ENCODE assay signal across 32 cellular contexts in genomic region chr21:36093512-36093911, GRCh38. TPM values are rescaled to one million over a fixed set of nuclear protein-coding genes. Genes with fewer than 3 reads are reported as not detected.
"Had no signal": no experiment of that assay in that cellular context is flagged by ENCODE, and none has a peak within 500 bp of the region (broad histone marks: within the 10 kb centered on the region; RNA-seq: fewer than 3 reads in every experiment).

No MANE protein-coding gene starts in this region.

- H3K27ac ChIP-seq: ascending aorta, breast epithelium, cardiac muscle cell, colonic mucosa, esophagus muscularis mucosa, foreskin keratinocyte, gastrocnemius medialis, heart left ventricle, VCaP had no signal

- H3K36me3 ChIP-seq: ascending aorta, breast epithelium, cardiac muscle cell, colonic mucosa, esophagus muscularis mucosa, gastrocnemius medialis, heart left ventricle had no signal

- H3K4me1 Mint-ChIP-seq: activated CD4-positive, alpha-beta memory T cell treated with anti-CD3 and anti-CD28 coated beads, Interleukin-2, amount 10 ng/mL, durations not matched to agents 7 days and 5 days; activated CD4-positive, alpha-beta T cell treated with anti-CD3 and anti-CD28 coated beads, Interleukin-2, amount 10 ng/mL, durations not matched to agents 7 days and 5 days; activated naive CD4-positive, alpha-beta T cell treated with anti-CD3 and anti-CD28 coated beads, Interleukin-2, amount 10 ng/mL, durations not matched to agents 7 days and 5 days; activated naive CD8-positive, alpha-beta T cell treated with anti-CD3 and anti-CD28 coated beads, Interleukin-2, amount 10 ng/mL, durations not matched to agents 7 days and 5 days; brain had no signal

- H3K4me1 ChIP-seq: ascending aorta, breast epithelium, colonic mucosa, esophagus muscularis mucosa, heart left ventricle had no signal

- FAIRE-seq: TTC549 had no signal

- H3K36me3 Mint-ChIP-seq: activated naive CD4-positive, alpha-beta T cell treated with anti-CD3 and anti-CD28 coated beads, Interleukin-2, amount 10 ng/mL, durations not matched to agents 7 days and 5 days; brain had no signal

- ATAC-seq: activated naive CD4-positive, alpha-beta T cell treated with anti-CD3 and anti-CD28 coated beads, Interleukin-2, amount 50 U/mL, for 72 hours; activated T-cell treated with anti-CD3 and anti-CD28 coated beads, Interleukin-2, amount 50 U/mL, for 72 hours; foreskin keratinocyte; gastrocnemius medialis; heart left ventricle; WTC11 had no signal

- H3K27ac Mint-ChIP-seq: activated CD4-positive, alpha-beta memory T cell treated with anti-CD3 and anti-CD28 coated beads, Interleukin-2, amount 10 ng/mL, durations not matched to agents 7 days and 5 days; activated CD4-positive, alpha-beta T cell treated with anti-CD3 and anti-CD28 coated beads, Interleukin-2, amount 10 ng/mL, durations not matched to agents 7 days and 5 days; activated naive CD4-positive, alpha-beta T cell treated with anti-CD3 and anti-CD28 coated beads, Interleukin-2, amount 10 ng/mL, durations not matched to agents 7 days and 5 days; activated naive CD4-positive, alpha-beta T cell treated with anti-CD3 and anti-CD28 coated beads, Interleukin-2, amount 50 U/mL, for 72 hours; activated naive CD8-positive, alpha-beta T cell treated with anti-CD3 and anti-CD28 coated beads, Interleukin-2, amount 10 ng/mL, durations not matched to agents 7 days and 5 days; activated T-cell treated with anti-CD3 and anti-CD28 coated beads, Interleukin-2, amount 50 U/mL, for 24 hours; activated T-cell treated with anti-CD3 and anti-CD28 coated beads, Interleukin-2, amount 50 U/mL, for 72 hours; brain; WTC11 had no signal

- H3K4me3 Mint-ChIP-seq: activated CD4-positive, alpha-beta memory T cell treated with anti-CD3 and anti-CD28 coated beads, Interleukin-2, amount 10 ng/mL, durations not matched to agents 7 days and 5 days; activated CD4-positive, alpha-beta T cell treated with anti-CD3 and anti-CD28 coated beads, Interleukin-2, amount 10 ng/mL, durations not matched to agents 7 days and 5 days; activated naive CD4-positive, alpha-beta T cell treated with anti-CD3 and anti-CD28 coated beads, Interleukin-2, amount 10 ng/mL, durations not matched to agents 7 days and 5 days; activated naive CD8-positive, alpha-beta T cell treated with anti-CD3 and anti-CD28 coated beads, Interleukin-2, amount 10 ng/mL, durations not matched to agents 7 days and 5 days; activated T-cell treated with anti-CD3 and anti-CD28 coated beads, Interleukin-2, amount 50 U/mL, for 24 hours; activated T-cell treated with anti-CD3 and anti-CD28 coated beads, Interleukin-2, amount 50 U/mL, for 72 hours; brain; WTC11 had no signal

- DNase-seq: activated CD4-positive, alpha-beta memory T cell treated with anti-CD3 and anti-CD28 coated beads, Interleukin-2, amount 10 ng/mL, durations not matched to agents 7 days and 5 days; activated CD4-positive, alpha-beta T cell treated with anti-CD3 and anti-CD28 coated beads for 1 hour; activated CD4-positive, alpha-beta T cell treated with anti-CD3 and anti-CD28 coated beads for 4 hours; activated CD4-positive, alpha-beta T cell treated with anti-CD3 and anti-CD28 coated beads, Interleukin-2, amount 10 ng/mL, durations not matched to agents 7 days and 5 days; activated CD4-positive, alpha-beta T cell treated with anti-CD3 and anti-CD28 coated beads, Interleukin-2, amount 50 U/mL, for 4 hours; activated CD8-positive, alpha-beta memory T cell treated with anti-CD3 and anti-CD28 coated beads, Interleukin-2, amount 50 U/mL, for 48 hours; activated gamma-delta T cell; activated naive CD4-positive, alpha-beta T cell; activated naive CD4-positive, alpha-beta T cell treated with anti-CD3 and anti-CD28 coated beads, Interleukin-2, amount 10 ng/mL, durations not matched to agents 7 days and 5 days; activated naive CD8-positive, alpha-beta T cell treated with anti-CD3 and anti-CD28 coated beads, Interleukin-2, amount 10 ng/mL, durations not matched to agents 7 days and 5 days; activated T-cell treated with anti-CD3 and anti-CD28 coated beads for 4 hours; activated T-cell treated with anti-CD3 and anti-CD28 coated beads, Interleukin-2, amount 50 U/mL, for 24 hours; activated T-cell treated with anti-CD3 and anti-CD28 coated beads, Interleukin-2, amount 50 U/mL, for 72 hours; central memory CD4-positive, alpha-beta T cell; cerebellar nuclear complex; colonic mucosa; effector CD8-positive, alpha-beta T cell; erythroblast; foreskin keratinocyte; gastrocnemius medialis; glutamatergic neuron; heart left ventricle; T-helper 9 cell had no signal

- H3K9me3 ChIP-seq: ascending aorta, breast epithelium, colonic mucosa, esophagus muscularis mucosa, gastrocnemius medialis had no signal

- H3K27me3 Mint-ChIP-seq: activated naive CD8-positive, alpha-beta T cell treated with anti-CD3 and anti-CD28 coated beads, Interleukin-2, amount 10 ng/mL, durations not matched to agents 7 days and 5 days had no signal

- H3K27me3 ChIP-seq: ascending aorta, breast epithelium, cardiac muscle cell, colonic mucosa, foreskin keratinocyte, gastrocnemius medialis, heart left ventricle had no signal

- H3K4me3 ChIP-seq: ascending aorta, breast epithelium, cardiac muscle cell, colonic mucosa, esophagus muscularis mucosa, gastrocnemius medialis, heart left ventricle had no signal

RNA-seq across cellular contexts. Expression of gene CBR3, which starts 41.4 kb away (rescaled TPM):
- total RNA-seq: cardiac muscle cell had no signal
- polyA plus RNA-seq: cardiac muscle cell had no signal
